ENCODE assay signal across 9 cellular contexts in the genomic region with DNA sequence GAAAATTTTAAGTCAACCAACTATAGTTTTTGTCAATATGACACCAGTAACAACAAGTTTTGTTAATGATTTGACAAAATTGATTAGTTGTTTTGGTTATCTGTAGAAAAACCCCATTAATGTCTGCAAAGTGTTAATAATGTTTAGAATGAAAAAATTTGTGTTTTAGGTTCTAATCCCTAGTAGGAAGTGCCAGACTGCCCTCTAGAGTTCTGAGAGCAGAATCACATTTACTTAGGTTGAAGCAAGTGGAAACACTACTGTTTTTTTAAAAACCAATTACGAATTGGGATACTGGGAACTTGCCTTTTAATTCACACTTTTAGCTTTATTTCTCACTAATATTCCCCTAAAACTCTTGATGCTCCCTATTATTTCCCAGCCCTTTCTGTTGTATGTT.
A peak's percentile ranks its signal among the peaks of the same experiment; 100 is the strongest.
DNase-seq lines count a peak whose midpoint lies in the region; ATAC-seq, FAIRE-seq and TF ChIP-seq lines count a peak whose summit lies in the region.
"Had no signal": no experiment of that assay in that cellular context is flagged by ENCODE, and none has a peak within 500 bp of the region (broad histone marks: within the 10 kb centered on the region; RNA-seq: fewer than 3 reads in every experiment).

No MANE protein-coding gene starts in this region.

- H3K9me3 Mint-ChIP-seq in WTC11: no peaks in the 10 kb centered on the region
- peaks cover 4% of the 10 kb centered on the region for H3K9me3 Mint-ChIP-seq in nephron progenitor cell
- no peaks in the 10 kb centered on the region for H3K9me3 Mint-ChIP-seq in activated CD8-positive, alpha-beta memory T cell treated with anti-CD3 and anti-CD28 coated beads, Interleukin-2, amount 10 ng/mL, durations not matched to agents 7 days and 5 days (ENCODE audit: low read depth)

- H3K4me1 Mint-ChIP-seq in WTC11: peaks cover 12% of the 10 kb centered on the region
- H3K4me1 Mint-ChIP-seq in nephron progenitor cell: peaks cover 5% of the 10 kb centered on the region
- no peaks in the 10 kb centered on the region for H3K4me1 Mint-ChIP-seq in activated CD8-positive, alpha-beta memory T cell treated with anti-CD3 and anti-CD28 coated beads, Interleukin-2, amount 10 ng/mL, durations not matched to agents 7 days and 5 days

- ATAC-seq in WTC11 (peak; percentile 55; the same call in 1 of the 2 replicates), GM21825 (IDR thresholded peaks at IDR 0.05; ENCODE audit: unreplicated experiment) (no peak), HG02973 (IDR thresholded peaks at IDR 0.05; ENCODE audit: unreplicated experiment) (no peak)
- no peak for ATAC-seq in activated CD8-positive, alpha-beta memory T cell treated with anti-CD3 and anti-CD28 coated beads, Interleukin-2, amount 10 ng/mL, durations not matched to agents 7 days and 5 days

- peak; percentile 56 for TF ChIP-seq CTCF in GM12873 (IDR thresholded peaks at IDR 0.05; ENCODE audit: insufficient read depth, low read depth, low read length, missing control alignments)
- peak; percentile 34; the same call in 1 of the 2 replicates for TF ChIP-seq CTCF in WTC11 (IDR thresholded peaks at IDR 0.05)
- peak; percentile 60 for TF ChIP-seq CTCF in nephron progenitor cell (IDR thresholded peaks at IDR 0.05)

- H3K36me3 Mint-ChIP-seq in WTC11: no peaks in the 10 kb centered on the region
- no peaks in the 10 kb centered on the region for H3K36me3 Mint-ChIP-seq in nephron progenitor cell (ENCODE audit: low read depth)
- no peaks in the 10 kb centered on the region for H3K36me3 Mint-ChIP-seq in activated CD8-positive, alpha-beta memory T cell treated with anti-CD3 and anti-CD28 coated beads, Interleukin-2, amount 10 ng/mL, durations not matched to agents 7 days and 5 days

- peak; percentile 23 to 48 for DNase-seq in Kasumi-1 (lab: John Stamatoyannopoulos, UW)
- no peak for DNase-seq in WTC11 (ENCODE audit: low spot score)
- DNase-seq in nephron progenitor cell: no peak
- no peak for DNase-seq in HTR-8/SVneo (ENCODE audit: insufficient read length, low spot score)
- DNase-seq in activated CD8-positive, alpha-beta memory T cell treated with anti-CD3 and anti-CD28 coated beads, Interleukin-2, amount 10 ng/mL, durations not matched to agents 7 days and 5 days: no peak
- DNase-seq: HCEC 1CT had no signal

- FAIRE-seq in HTR-8/SVneo (lab: Jason Lieb, UNC): no peak

- POLR2A ChIA-PET in WTC11 (lab: Charles Lee): no interaction called here

- no peaks in the 10 kb centered on the region for H3K27me3 Mint-ChIP-seq in WTC11 (ENCODE audit: low read depth)
- H3K27me3 Mint-ChIP-seq in nephron progenitor cell (ENCODE audit: low read depth, poor library complexity): no peaks in the 10 kb centered on the region
- no peaks in the 10 kb centered on the region for H3K27me3 Mint-ChIP-seq in activated CD8-positive, alpha-beta memory T cell treated with anti-CD3 and anti-CD28 coated beads, Interleukin-2, amount 10 ng/mL, durations not matched to agents 7 days and 5 days

- H3K4me3 Mint-ChIP-seq in WTC11 (peak overlapping the region; percentile 46), nephron progenitor cell (peak overlapping the region; percentile 58)
- no peak overlapping the region for H3K4me3 Mint-ChIP-seq in activated CD8-positive, alpha-beta memory T cell treated with anti-CD3 and anti-CD28 coated beads, Interleukin-2, amount 10 ng/mL, durations not matched to agents 7 days and 5 days

- CTCF ChIA-PET in WTC11 (lab: Charles Lee): interaction anchor here (0.6 to 1.0 kb wide), 3 partner anchors 9 to 291 kb away, joined by 3 to 6 read pairs (median 5); no protein-coding TSS in a partner anchor
- CTCF ChIA-PET in activated CD8-positive, alpha-beta memory T cell treated with anti-CD3 and anti-CD28 coated beads, Interleukin-2, amount 10 ng/mL, durations not matched to agents 7 days and 5 days (lab: Charles Lee): no interaction called here

- no peak overlapping the region for H3K27ac Mint-ChIP-seq in WTC11
- H3K27ac Mint-ChIP-seq in nephron progenitor cell: no peak overlapping the region
- no peak overlapping the region for H3K27ac Mint-ChIP-seq in activated CD8-positive, alpha-beta memory T cell treated with anti-CD3 and anti-CD28 coated beads, Interleukin-2, amount 10 ng/mL, durations not matched to agents 7 days and 5 days

TF ChIP-seq in WTC11, 78 proteins besides CTCF, POLR2A, EP300 and RAD21:
- TF ChIP-seq HMGA2 (CRISPR knock-in tag; IDR thresholded peaks at IDR 0.05) (no peak), KAT7 (CRISPR knock-in tag; IDR thresholded peaks at IDR 0.05; ENCODE audit: borderline replicate concordance) (no peak)

Comparison
In these comparisons a context has a peak if more than half of its experiments do, and no peak if none do; other contexts are left out.
1. DNase-seq: peak in Kasumi-1 (2 of 2); none in WTC11 (single experiment), nephron progenitor cell (single experiment), HTR-8/SVneo (single experiment) and activated CD8-positive, alpha-beta memory T cell treated with anti-CD3 and anti-CD28 coated beads, Interleukin-2, amount 10 ng/mL, durations not matched to agents 7 days and 5 days (single experiment).
2. Peak in every context shown above with its lines, with median percentiles within 50 percentile points of each other: CTCF ChIP-seq.